Comparison of ENCODE assay signal across 12 cellular contexts in the genomic region with DNA sequence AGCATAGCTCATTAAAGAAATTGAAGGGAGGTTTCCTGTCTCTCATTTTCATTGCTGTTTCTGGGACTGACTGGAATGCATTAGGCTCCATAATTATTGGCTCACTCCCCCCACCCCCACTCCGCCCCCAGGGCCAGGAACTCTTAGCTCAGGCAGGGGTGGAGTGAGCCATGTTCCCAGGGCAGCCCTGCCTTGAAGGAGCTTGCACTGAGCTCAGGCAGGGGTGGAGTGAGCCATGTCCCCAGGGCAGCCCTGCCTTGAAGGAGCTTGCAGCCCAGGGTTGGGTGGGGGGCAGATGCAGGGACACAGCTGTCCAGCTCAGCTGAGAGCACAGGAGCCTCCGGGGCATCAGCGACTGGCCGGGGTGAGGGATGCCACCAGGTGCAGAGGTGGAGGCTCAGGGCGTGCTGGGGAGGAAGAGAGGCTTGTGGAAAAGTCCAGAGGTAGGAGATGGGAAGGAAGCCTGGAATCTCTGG. TPM values are rescaled to one million over a fixed set of nuclear protein-coding genes. Genes with fewer than 3 reads are reported as not detected.
DNase-seq lines count a peak whose midpoint lies in the region; ATAC-seq and TF ChIP-seq lines count a peak whose summit lies in the region.
"Had no signal": no experiment of that assay in that cellular context is flagged by ENCODE, and none has a peak within 500 bp of the region (broad histone marks: within the 10 kb centered on the region; RNA-seq: fewer than 3 reads in every experiment).

No MANE protein-coding gene starts in this region.

- no peak overlapping the region for H3K4me3 ChIP-seq in AG09309 (ENCODE audit: control insufficient read depth, low read depth, low read length)

- DNase-seq in AG09309 (ENCODE audit: low read depth) (peak; percentile 13), NCI-H69 (lab: John Stamatoyannopoulos, UW) (peak; percentile 85), fibroblast of peridontal ligament (ENCODE audit: extremely low read depth) (peak; percentile 48), myocyte (ENCODE audit: low read depth) (peak; percentile 21), SHP77 treated with DMSO at 0.1 percent for 48 hours (lab: John Stamatoyannopoulos, UW) (no peak), NCI-H1105 treated with DMSO at 0.1 percent for 48 hours (lab: John Stamatoyannopoulos, UW) (no peak)
- DNase-seq: activated naive CD4-positive, alpha-beta T cell treated with anti-CD3 and anti-CD28 coated beads for 36 hours; NCI-H510A; stimulated activated CD4-positive, alpha-beta T cell treated with anti-CD3 and anti-CD28 coated beads, Interleukin-4, amount 100 ng/mL, for 24 hours; T-helper 9 cell had no signal

- TF ChIP-seq CTCF in AG09309 (IDR thresholded peaks at IDR 0.05; ENCODE audit: control insufficient read depth, insufficient read depth, low read depth, low read length, missing control alignments), result no peak

- ATAC-seq in GM18520 (IDR thresholded peaks at IDR 0.05; ENCODE audit: unreplicated experiment) (no peak), HG03280 (IDR thresholded peaks at IDR 0.05; ENCODE audit: unreplicated experiment) (no peak)

RNA-seq across cellular contexts. Expression of a gene that starts 39.1 kb away (rescaled TPM):
- total RNA-seq in myocyte, result 42.9 and 48.2 TPM in 2 replicates
- 54.4 TPM for polyA plus RNA-seq in myocyte (2012)

RNA-seq across cellular contexts. Expression of a gene that starts 55.0 kb away (rescaled TPM):
- 26.2 and 27.2 TPM in 2 replicates for total RNA-seq in myocyte
- 18.2 TPM for polyA plus RNA-seq in myocyte (2012)

Comparison
In these comparisons a context has a peak if more than half of its experiments do, and no peak if none do; other contexts are left out.
1. DNase-seq: peak in AG09309 (single experiment), NCI-H69 (single experiment), fibroblast of peridontal ligament (single experiment) and myocyte (single experiment); none in SHP77 treated with DMSO at 0.1 percent for 48 hours (single experiment) and NCI-H1105 treated with DMSO at 0.1 percent for 48 hours (single experiment).